In genomic region chr4:169008478-169008877, GRCh38 we compare ENCODE assay signal across 9 cellular contexts. TPM values are rescaled to one million over a fixed set of nuclear protein-coding genes. Genes with fewer than 3 reads are reported as not detected.
A peak's percentile ranks its signal among the peaks of the same experiment; 100 is the strongest.
DNase-seq lines count a peak whose midpoint lies in the region; ATAC-seq, FAIRE-seq and TF ChIP-seq lines count a peak whose summit lies in the region.
"Had no signal": no experiment of that assay in that cellular context is flagged by ENCODE, and none has a peak within 500 bp of the region (broad histone marks: within the 10 kb centered on the region; RNA-seq: fewer than 3 reads in every experiment).

No MANE protein-coding gene starts in this region.

- no peak for ATAC-seq in GM19463 (IDR thresholded peaks at IDR 0.05; ENCODE audit: unreplicated experiment)

- TF ChIP-seq CTCF in KMS-11 (conservative IDR thresholded peaks at IDR 0.05; ENCODE audit: low read depth, low read length) (no peak), choroid plexus epithelial cell (conservative IDR thresholded peaks at IDR 0.05; ENCODE audit: low read depth, low read length) (no peak), nephron (IDR thresholded peaks at IDR 0.05; ENCODE audit: unreplicated experiment in 3 of 3) (no peak), spleen (IDR thresholded peaks at IDR 0.05 in 8 of 11, conservative IDR thresholded peaks at IDR 0.05 in 3 of 11) (no peak)

- 56 to 79% (median 72%) methylated on average over 4 of the region's 4 CpGs for WGBS in spleen, 5 donors

- H3K9me3 Mint-ChIP-seq in CD8-positive, alpha-beta memory T cell: peaks cover 0 to 2% (median 0%) of the 10 kb centered on the region in 5 donors
- H3K9me3 Mint-ChIP-seq in nephron: no peaks in the 10 kb centered on the region

- H3K27me3 Mint-ChIP-seq in CD8-positive, alpha-beta memory T cell: peaks cover 0 to 6% of the 10 kb centered on the region in 2 donors
- H3K27me3 Mint-ChIP-seq in nephron (ENCODE audit: low read depth): no peaks in the 10 kb centered on the region

- H2AFZ ChIP-seq in KMS-11 (ENCODE audit: low read depth): no peak overlapping the region

- H3K27ac Mint-ChIP-seq in CD8-positive, alpha-beta memory T cell: peak overlapping the region; percentile 57 to 98 (median 95)
- H3K27ac Mint-ChIP-seq in nephron: peak overlapping the region; percentile 97 to 100 (median 97)

- peak overlapping the region; percentile 91; the same call in 1 of the 2 replicates for H3K9ac ChIP-seq in KMS-11

- peak overlapping the region; percentile 30 for H3K27ac ChIP-seq in CD8-positive, alpha-beta memory T cell (ENCODE audit: low read depth, low read length)
- H3K27ac ChIP-seq in KMS-11: no peak overlapping the region
- H3K27ac ChIP-seq in spleen: no peak overlapping the region

- peaks cover 6% of the 10 kb centered on the region; the same call in 1 of the 2 replicates for H3K79me2 ChIP-seq in KMS-11 (ENCODE audit: insufficient read depth, low read depth)

- DNase-seq in CD8-positive, alpha-beta memory T cell: no peak
- no peak for DNase-seq in choroid plexus epithelial cell (ENCODE audit: low read depth)
- DNase-seq in spleen: no peak
- DNase-seq in HEK293T (ENCODE audit: extremely low spot score): no peak
- DNase-seq in urothelium cell line (ENCODE audit: low spot score): no peak

- H4K20me1 ChIP-seq in KMS-11 (ENCODE audit: insufficient read depth): no peaks in the 10 kb centered on the region

- peak overlapping the region; percentile 89 for H3K4me2 ChIP-seq in KMS-11

- peak overlapping the region; percentile 97 for H3K4me3 ChIP-seq in CD8-positive, alpha-beta memory T cell (ENCODE audit: low read length)
- H3K4me3 ChIP-seq in KMS-11 (IDR thresholded peaks at IDR 0.05; ENCODE audit: insufficient read depth, low read depth, low read length) (no peak overlapping the region), choroid plexus epithelial cell (ENCODE audit: low read depth, low read length) (peak overlapping the region; percentile 79), spleen (peak overlapping the region in 4 of 8 donors; percentile 56 to 75 (median 65))

- no peak for TF ChIP-seq POLR2A in spleen (IDR thresholded peaks at IDR 0.05)

- CTCF ChIA-PET in CD8-positive, alpha-beta memory T cell (lab: Charles Lee): no interaction called here
- CTCF ChIA-PET in HEK293T (lab: Yijun Ruan, JAX): interaction anchor here (1.5 kb wide), 1 partner anchor 85 kb away, joined by 3 read pairs; no protein-coding TSS in a partner anchor

- H3K4me1 ChIP-seq in CD8-positive, alpha-beta memory T cell (ENCODE audit: insufficient read depth, low read length): peaks cover 20% of the 10 kb centered on the region
- H3K4me1 ChIP-seq in KMS-11 (ENCODE audit: low read depth, poor library complexity, severe bottlenecking) (peaks cover 20% of the 10 kb centered on the region), spleen (peaks cover 10 to 58% (median 35%) of the 10 kb centered on the region in 6 donors)

- intact Hi-C loops in spleen (cut with DNase I; ENCODE audit: low total_unique reads): no loop called here

- peaks cover under 1 to 38% (median 13%) of the 10 kb centered on the region in 3 donors for H3K36me3 Mint-ChIP-seq in CD8-positive, alpha-beta memory T cell
- H3K36me3 Mint-ChIP-seq in nephron (ENCODE audit: low read depth): peaks cover 18% of the 10 kb centered on the region

- H3K27me3 ChIP-seq in CD8-positive, alpha-beta memory T cell (ENCODE audit: insufficient read depth, low read length, poor library complexity, severe bottlenecking): no peaks in the 10 kb centered on the region
- H3K27me3 ChIP-seq in KMS-11 (ENCODE audit: insufficient read depth, low read depth) (no peaks in the 10 kb centered on the region), spleen (replicated peaks in 1 of 7) (no peaks in the 10 kb centered on the region)

- no peaks in the 10 kb centered on the region for H3K36me3 ChIP-seq in CD8-positive, alpha-beta memory T cell (ENCODE audit: insufficient read depth, low read length)
- H3K36me3 ChIP-seq in KMS-11 (ENCODE audit: insufficient read depth) (no peaks in the 10 kb centered on the region), spleen (peaks cover 0 to 32% (median 11%) of the 10 kb centered on the region in 6 donors)

- peaks cover 47 to 55% (median 55%) of the 10 kb centered on the region in 3 donors for H3K4me1 Mint-ChIP-seq in CD8-positive, alpha-beta memory T cell
- H3K4me1 Mint-ChIP-seq in nephron: peaks cover 53% of the 10 kb centered on the region

- H3K9me3 ChIP-seq in CD8-positive, alpha-beta memory T cell (ENCODE audit: low read length): no peaks in the 10 kb centered on the region
- no peaks in the 10 kb centered on the region for H3K9me3 ChIP-seq in spleen

- FAIRE-seq in urothelium cell line (lab: Jason Lieb, UNC): no peak
- FAIRE-seq: TTC549 had no signal

- POLR2A ChIA-PET in CD8-positive, alpha-beta memory T cell (lab: Charles Lee): interaction anchor here (0.6 kb wide), 1 partner anchor 529 kb away, joined by 4 read pairs; no protein-coding TSS in a partner anchor
- POLR2A ChIA-PET in HEK293T (lab: Yijun Ruan, JAX): interaction anchor here (1.0 to 2.0 kb wide), 2 partner anchors 9 to 481 kb away, joined by 4 to 11 read pairs; no protein-coding TSS in a partner anchor

- peak overlapping the region; percentile 92 to 97 (median 95) for H3K4me3 Mint-ChIP-seq in CD8-positive, alpha-beta memory T cell
- peak overlapping the region; percentile 95 to 100 (median 98) for H3K4me3 Mint-ChIP-seq in nephron

TF ChIP-seq in HEK293T, 16 proteins besides CTCF, POLR2A, EP300 and RAD21:
- TF ChIP-seq SUZ12 (IDR thresholded peaks at IDR 0.05) (no peak), ELF4 (IDR thresholded peaks at IDR 0.05) (no peak), CTBP1 (IDR thresholded peaks at IDR 0.05; ENCODE audit: borderline replicate concordance) (no peak), LEF1 (IDR thresholded peaks at IDR 0.05; ENCODE audit: borderline replicate concordance) (no peak), ZNF384 (IDR thresholded peaks at IDR 0.05) (no peak), HDGF (IDR thresholded peaks at IDR 0.05; ENCODE audit: borderline replicate concordance) (no peak), SP1 (IDR thresholded peaks at IDR 0.05) (no peak), FOXK2 (IDR thresholded peaks at IDR 0.05) (no peak), FOXA1 (IDR thresholded peaks at IDR 0.05) (no peak), BHLHE40 (IDR thresholded peaks at IDR 0.05; ENCODE audit: borderline replicate concordance) (no peak), TARDBP (IDR thresholded peaks at IDR 0.05) (no peak), ARNT (IDR thresholded peaks at IDR 0.05) (no peak), L3MBTL2 (conservative IDR thresholded peaks at IDR 0.05) (no peak), FOXM1 (IDR thresholded peaks at IDR 0.05; ENCODE audit: borderline replicate concordance) (no peak), NFRKB (IDR thresholded peaks at IDR 0.05) (no peak)
- TF ChIP-seq, protein P1, sequence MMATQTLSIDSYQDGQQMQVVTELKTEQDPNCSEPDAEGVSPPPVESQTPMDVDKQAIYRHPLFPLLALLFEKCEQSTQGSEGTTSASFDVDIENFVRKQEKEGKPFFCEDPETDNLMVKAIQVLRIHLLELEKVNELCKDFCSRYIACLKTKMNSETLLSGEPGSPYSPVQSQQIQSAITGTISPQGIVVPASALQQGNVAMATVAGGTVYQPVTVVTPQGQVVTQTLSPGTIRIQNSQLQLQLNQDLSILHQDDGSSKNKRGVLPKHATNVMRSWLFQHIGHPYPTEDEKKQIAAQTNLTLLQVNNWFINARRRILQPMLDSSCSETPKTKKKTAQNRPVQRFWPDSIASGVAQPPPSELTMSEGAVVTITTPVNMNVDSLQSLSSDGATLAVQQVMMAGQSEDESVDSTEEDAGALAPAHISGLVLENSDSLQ (IDR thresholded peaks at IDR 0.05): no peak

RNA-seq across cellular contexts. Expression of gene CBR4, which starts 1.6 kb away (rescaled TPM):
- total RNA-seq in CD8-positive, alpha-beta memory T cell: 10 to 100 TPM; 14.2 to 17.1 TPM
- 5.7 TPM for polyA plus RNA-seq in CD8-positive, alpha-beta memory T cell
- total RNA-seq in spleen: 10 to 100 TPM; 18.5 to 33.4 (median 24.9) TPM
- polyA plus RNA-seq in spleen: 10 to 100 TPM in 2 of 3 donors, 1 to 10 TPM in 1; 7.5 to 10.8 (median 10.6) TPM
